In genomic region chr13:94154362-94154761, GRCh38 we compare ENCODE assay signal across 1 cellular context.
TF ChIP-seq lines count a peak whose summit lies in the region.

No MANE protein-coding gene starts in this region.

TF ChIP-seq in GM23338, 12 proteins besides CTCF, POLR2A, EP300 and RAD21 (continued from another document):
- TF ChIP-seq REST (IDR thresholded peaks at IDR 0.05; ENCODE audit: unreplicated experiment): no peak
